19 cellular contexts compared by ENCODE assay signal in the genomic region with DNA sequence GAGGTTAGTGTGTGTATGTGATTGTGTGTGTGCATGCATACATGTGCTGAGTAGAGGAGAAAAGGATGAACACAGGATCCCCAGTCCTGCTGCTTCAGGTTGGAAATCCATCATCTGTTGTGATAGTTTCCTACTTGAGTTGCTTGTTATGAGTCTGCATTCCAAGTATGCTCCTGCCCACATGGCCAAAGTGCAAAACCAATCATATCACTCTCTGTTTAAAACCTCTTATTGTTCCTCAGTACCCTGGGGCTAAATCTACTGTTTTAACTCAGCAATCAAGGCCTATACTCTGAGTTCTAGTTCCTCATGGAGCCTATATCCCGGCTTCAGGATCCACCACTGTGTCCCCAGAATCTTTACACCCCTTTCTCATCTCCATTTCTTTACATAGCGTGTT.
DNase-seq lines count a peak whose midpoint lies in the region; ATAC-seq, FAIRE-seq and TF ChIP-seq lines count a peak whose summit lies in the region.
"Had no signal": no experiment of that assay in that cellular context is flagged by ENCODE, and none has a peak within 500 bp of the region (broad histone marks: within the 10 kb centered on the region; RNA-seq: fewer than 3 reads in every experiment).

No MANE protein-coding gene starts in this region.

- DNase-seq in EH (ENCODE audit: low read depth) (peak; percentile 19), GM23248 (peak; percentile 30), astrocyte (ENCODE audit: low read depth) (no peak), keratinocyte (ENCODE audit: low read depth, low spot score) (no peak), endothelial cell (ENCODE audit: low spot score) (no peak), HK-2 (ENCODE audit: unreplicated experiment) (no peak)
- no peak for DNase-seq in T-helper 2 cell treated with Interferon-gamma antibody and Interleukin-4, amounts not matched to agents 5 μg/mL and 100 μg/mL, for 36 hours (ENCODE audit: low spot score)
- DNase-seq: 8988T; AML-193; Caco-2; CD8-positive, alpha-beta memory T cell; DND-41 had no signal

- H3K9me2 ChIP-seq in GM23248 (ENCODE audit: insufficient read depth) = no peaks in the 10 kb centered on the region

- H3K36me3 Mint-ChIP-seq in astrocyte (ENCODE audit: low read depth, unreplicated experiment) (no peaks in the 10 kb centered on the region), endothelial cell (ENCODE audit: low read depth, unreplicated experiment) (no peaks in the 10 kb centered on the region)
- no peaks in the 10 kb centered on the region for H3K36me3 Mint-ChIP-seq in T-helper 2 cell treated with Interferon-gamma antibody and Interleukin-4, amounts not matched to agents 5 μg/mL and 100 μg/mL, for 36 hours (ENCODE audit: low read depth)
- H3K36me3 Mint-ChIP-seq: CD8-positive, alpha-beta memory T cell had no signal

- TF ChIP-seq CTCF in astrocyte (IDR thresholded peaks at IDR 0.05; ENCODE audit: insufficient read depth, low read depth, low read length) = no peak
- no peak for TF ChIP-seq CTCF in keratinocyte (optimal IDR thresholded peaks at IDR 0.05 in 1 of 3, IDR thresholded peaks at IDR 0.05 in 1 of 3, conservative IDR thresholded peaks at IDR 0.05 in 1 of 3; ENCODE audit: extremely low read depth in 1 of 3, insufficient read depth in 2 of 3, low read length in 3 of 3)
- no peak for TF ChIP-seq CTCF in endothelial cell (IDR thresholded peaks at IDR 0.05; ENCODE audit: unreplicated experiment)

- dilution Hi-C loops in keratinocyte (cut with MboI; ENCODE audit: extremely low pct_ligation_motif_present, low sequenced_read_pairs) = no loop called here

- peak; percentile 43 for FAIRE-seq in astrocyte (lab: Jason Lieb, UNC)
- peak; percentile 83 for FAIRE-seq in keratinocyte (lab: Jason Lieb, UNC)
- FAIRE-seq: GM12878, GM18507, H1 had no signal

- peaks cover 26% of the 10 kb centered on the region for H3K4me1 Mint-ChIP-seq in astrocyte (ENCODE audit: low read depth, unreplicated experiment)
- H3K4me1 Mint-ChIP-seq in endothelial cell (ENCODE audit: unreplicated experiment) = peaks cover 2% of the 10 kb centered on the region
- peaks cover 18% of the 10 kb centered on the region for H3K4me1 Mint-ChIP-seq in T-helper 2 cell treated with Interferon-gamma antibody and Interleukin-4, amounts not matched to agents 5 μg/mL and 100 μg/mL, for 36 hours (ENCODE audit: low read depth)

- H3K4me3 ChIP-seq in GM23248 (no peak overlapping the region), astrocyte (ENCODE audit: insufficient read depth, low read depth, low read length) (no peak overlapping the region), keratinocyte (ENCODE audit: control insufficient read depth in 2 of 3, extremely low read depth in 1 of 3, insufficient read depth in 2 of 3, low read depth in 1 of 3, low read length in 3 of 3) (no peak overlapping the region)
- H3K4me3 ChIP-seq: BLaER1, GM12878, HAP-1 had no signal

- H3K27me3 ChIP-seq in GM23248 (replicated peaks; ENCODE audit: insufficient read depth) = no peaks in the 10 kb centered on the region
- H3K27me3 ChIP-seq in astrocyte (ENCODE audit: insufficient read depth, low read length) = no peaks in the 10 kb centered on the region
- no peaks in the 10 kb centered on the region for H3K27me3 ChIP-seq in keratinocyte (ENCODE audit: control insufficient read depth, extremely low read depth, insufficient read depth, low read length)
- H3K27me3 ChIP-seq: BLaER1 had no signal

- no peaks in the 10 kb centered on the region for H3K9me1 ChIP-seq in keratinocyte (ENCODE audit: control insufficient read depth, extremely low read depth, insufficient read depth, low read length)

- WGBS in GM23248 (ENCODE audit: low coverage in 1 of 2, low lambda C conversion rate in 2 of 2, missing lambda C conversion rate in 2 of 2), 2 experiments = 100% methylated on average over 2 of the region's 2 CpGs

- H3K27me3 Mint-ChIP-seq in astrocyte (ENCODE audit: low read depth, unreplicated experiment) (peaks cover 49% of the 10 kb centered on the region), endothelial cell (ENCODE audit: unreplicated experiment) (peaks cover 4% of the 10 kb centered on the region)
- peaks cover 25% of the 10 kb centered on the region for H3K27me3 Mint-ChIP-seq in T-helper 2 cell treated with Interferon-gamma antibody and Interleukin-4, amounts not matched to agents 5 μg/mL and 100 μg/mL, for 36 hours (ENCODE audit: low read depth)

- peak overlapping the region; percentile 7 for H3K4me2 ChIP-seq in GM23248 (ENCODE audit: unreplicated experiment)
- no peak overlapping the region for H3K4me2 ChIP-seq in astrocyte (ENCODE audit: low read length)
- H3K4me2 ChIP-seq in keratinocyte (ENCODE audit: control insufficient read depth, extremely low read depth, insufficient read depth, low read depth, low read length) = peak overlapping the region; percentile 55
- H3K4me2 ChIP-seq: BLaER1 had no signal

- H3K9me3 Mint-ChIP-seq in astrocyte (ENCODE audit: unreplicated experiment) (peaks cover 9% of the 10 kb centered on the region), endothelial cell (ENCODE audit: unreplicated experiment) (peaks cover under 1% of the 10 kb centered on the region)
- peaks cover 7% of the 10 kb centered on the region for H3K9me3 Mint-ChIP-seq in T-helper 2 cell treated with Interferon-gamma antibody and Interleukin-4, amounts not matched to agents 5 μg/mL and 100 μg/mL, for 36 hours

- H3K9me3 ChIP-seq in GM23248 (ENCODE audit: low read depth) (no peaks in the 10 kb centered on the region), astrocyte (ENCODE audit: insufficient read depth, low read depth, low read length) (no peaks in the 10 kb centered on the region), keratinocyte (ENCODE audit: control insufficient read depth, low read depth, low read length) (no peaks in the 10 kb centered on the region)
- H3K9me3 ChIP-seq: BLaER1, Caco-2, HAP-1 had no signal

- H3K9ac ChIP-seq in GM23248 (no peak overlapping the region), astrocyte (ENCODE audit: low read length) (no peak overlapping the region), keratinocyte (ENCODE audit: control insufficient read depth, extremely low read depth, insufficient read depth, low read length) (no peak overlapping the region)
- H3K9ac ChIP-seq: BLaER1 had no signal

- H3K4me3 Mint-ChIP-seq in astrocyte (ENCODE audit: unreplicated experiment) (no peak overlapping the region), endothelial cell (ENCODE audit: unreplicated experiment) (no peak overlapping the region)
- H3K4me3 Mint-ChIP-seq in T-helper 2 cell treated with Interferon-gamma antibody and Interleukin-4, amounts not matched to agents 5 μg/mL and 100 μg/mL, for 36 hours = no peak overlapping the region
- H3K4me3 Mint-ChIP-seq: CD8-positive, alpha-beta memory T cell had no signal

- H3K36me3 ChIP-seq in GM23248 (ENCODE audit: low read depth) (no peaks in the 10 kb centered on the region), astrocyte (ENCODE audit: insufficient read depth, low read length) (no peaks in the 10 kb centered on the region), keratinocyte (ENCODE audit: control insufficient read depth in 2 of 2, extremely low read depth in 1 of 2, insufficient read depth in 2 of 2, low read length in 2 of 2) (no peaks in the 10 kb centered on the region)
- H3K36me3 ChIP-seq: BLaER1, HAP-1 had no signal

- no peak overlapping the region for H2AFZ ChIP-seq in GM23248
- no peak overlapping the region for H2AFZ ChIP-seq in astrocyte (ENCODE audit: low read depth, low read length)
- no peak overlapping the region for H2AFZ ChIP-seq in keratinocyte (ENCODE audit: control insufficient read depth, low read length)

- H4K20me1 ChIP-seq in GM23248 (ENCODE audit: insufficient read depth) = no peaks in the 10 kb centered on the region
- no peaks in the 10 kb centered on the region for H4K20me1 ChIP-seq in astrocyte (ENCODE audit: insufficient read depth, low read length)
- H4K20me1 ChIP-seq in keratinocyte (ENCODE audit: control insufficient read depth, extremely low read depth, insufficient read depth, low read length) = no peaks in the 10 kb centered on the region
- H4K20me1 ChIP-seq: BLaER1 had no signal

- H3K27ac ChIP-seq in GM23248 (no peak overlapping the region), astrocyte (ENCODE audit: low read depth, low read length) (no peak overlapping the region), keratinocyte (ENCODE audit: control insufficient read depth, insufficient read depth, low read length) (no peak overlapping the region)
- H3K27ac ChIP-seq: BLaER1, HL-60 had no signal

- ATAC-seq in GM21717 (IDR thresholded peaks at IDR 0.05; ENCODE audit: unreplicated experiment) = no peak
- ATAC-seq: GM12878 had no signal

- H3K79me2 ChIP-seq in GM23248 (ENCODE audit: insufficient read depth) = no peaks in the 10 kb centered on the region
- no peaks in the 10 kb centered on the region for H3K79me2 ChIP-seq in astrocyte (ENCODE audit: insufficient read depth, low read length)
- H3K79me2 ChIP-seq in keratinocyte (ENCODE audit: control insufficient read depth, insufficient read depth, low read length) = no peaks in the 10 kb centered on the region

- in situ Hi-C loops in GM23248 (cut with MboI) = no loop called here

- no peak overlapping the region for H3K27ac Mint-ChIP-seq in astrocyte (ENCODE audit: unreplicated experiment)
- no peak overlapping the region for H3K27ac Mint-ChIP-seq in endothelial cell (ENCODE audit: unreplicated experiment)
- H3K27ac Mint-ChIP-seq in T-helper 2 cell treated with Interferon-gamma antibody and Interleukin-4, amounts not matched to agents 5 μg/mL and 100 μg/mL, for 36 hours = no peak overlapping the region
- H3K27ac Mint-ChIP-seq: CD8-positive, alpha-beta memory T cell had no signal

- peaks cover 51% of the 10 kb centered on the region for H3F3A ChIP-seq in GM23248 (ENCODE audit: insufficient read depth)

- H3K4me1 ChIP-seq in GM23248 (ENCODE audit: insufficient read depth) (peaks cover 36% of the 10 kb centered on the region), astrocyte (ENCODE audit: insufficient read depth, low read length) (peaks cover 28% of the 10 kb centered on the region), keratinocyte (ENCODE audit: control insufficient read depth, extremely low read depth, insufficient read depth, low read length) (peaks cover 28% of the 10 kb centered on the region)
- H3K4me1 ChIP-seq: HAP-1 had no signal

Comparison
In these comparisons a context has a peak if more than half of its experiments do, and no peak if none do; other contexts are left out.
1. DNase-seq: peak in EH (single experiment) and GM23248 (single experiment); none in astrocyte (single experiment), keratinocyte (single experiment), endothelial cell (single experiment), T-helper 2 cell treated with Interferon-gamma antibody and Interleukin-4, amounts not matched to agents 5 μg/mL and 100 μg/mL, for 36 hours (single experiment) and HK-2 (single experiment).